18 cellular contexts compared by ENCODE assay signal in the genomic region with DNA sequence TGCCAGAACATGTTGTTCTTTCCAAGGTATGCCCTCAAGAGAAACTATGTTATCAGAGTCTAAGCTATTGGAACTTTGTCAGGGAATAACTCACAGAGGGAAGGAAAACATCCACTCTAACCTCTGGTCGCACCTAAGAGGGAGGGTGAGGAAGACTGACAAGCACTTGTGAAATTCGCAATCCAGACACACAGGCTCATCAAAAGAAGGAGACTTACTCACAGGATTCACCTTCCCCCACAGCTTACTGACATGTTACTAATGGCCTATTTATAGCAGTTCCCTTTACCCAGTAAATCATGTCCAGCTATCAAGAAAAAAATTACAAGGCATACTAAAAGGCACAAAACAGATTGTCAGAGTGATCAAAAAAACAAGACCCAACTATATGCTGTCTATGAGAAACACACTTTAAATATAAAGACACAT. TPM values are rescaled to one million over a fixed set of nuclear protein-coding genes. Genes with fewer than 3 reads are reported as not detected.
DNase-seq lines count a peak whose midpoint lies in the region; ATAC-seq, FAIRE-seq and TF ChIP-seq lines count a peak whose summit lies in the region.
"Had no signal": no experiment of that assay in that cellular context is flagged by ENCODE, and none has a peak within 500 bp of the region (broad histone marks: within the 10 kb centered on the region; RNA-seq: fewer than 3 reads in every experiment).

No MANE protein-coding gene starts in this region.

- no peaks in the 10 kb centered on the region for H3K79me2 ChIP-seq in keratinocyte (ENCODE audit: control insufficient read depth, insufficient read depth, low read length)

- H3K27me3 ChIP-seq in brain microvascular endothelial cell (replicated peaks) (no peaks in the 10 kb centered on the region), keratinocyte (ENCODE audit: control insufficient read depth, extremely low read depth, insufficient read depth, low read length) (no peaks in the 10 kb centered on the region)
- H3K27me3 ChIP-seq: esophagus squamous epithelium, right lobe of liver had no signal

- no peaks in the 10 kb centered on the region for H3K4me1 Mint-ChIP-seq in stimulated activated naive B cell treated with anti-CD40 and anti-IgM and Interleukin-4, amounts not matched to agents 10 μg/mL and 1 μg/mL and 100 μg/mL, for 72 hours
- H3K4me1 Mint-ChIP-seq: naive thymus-derived CD8-positive, alpha-beta T cell had no signal

- H3K36me3 ChIP-seq in brain microvascular endothelial cell (replicated peaks) (no peaks in the 10 kb centered on the region), keratinocyte (ENCODE audit: control insufficient read depth in 2 of 2, extremely low read depth in 1 of 2, insufficient read depth in 2 of 2, low read length in 2 of 2) (no peaks in the 10 kb centered on the region)
- H3K36me3 ChIP-seq: esophagus squamous epithelium, right lobe of liver had no signal

- no peak for ATAC-seq in stimulated activated naive B cell treated with anti-CD40 and anti-IgM and Interleukin-4, amounts not matched to agents 10 μg/mL and 1 μg/mL and 100 μg/mL, for 72 hours (replicated peaks)
- ATAC-seq: naive thymus-derived CD8-positive, alpha-beta T cell; Right ventricle myocardium inferior had no signal

- no peaks in the 10 kb centered on the region for H3K36me3 Mint-ChIP-seq in stimulated activated naive B cell treated with anti-CD40 and anti-IgM and Interleukin-4, amounts not matched to agents 10 μg/mL and 1 μg/mL and 100 μg/mL, for 72 hours

- no peaks in the 10 kb centered on the region for H3K9me1 ChIP-seq in keratinocyte (ENCODE audit: control insufficient read depth, extremely low read depth, insufficient read depth, low read length)

- DNase-seq in NOMO-1 treated with DMSO at 0.1 percent for 48 hours (lab: John Stamatoyannopoulos, UW; ENCODE audit: unreplicated experiment) (peak; percentile 4), NOMO-1 treated with dmso at 0.1 percent for 144 hours (lab: John Stamatoyannopoulos, UW; ENCODE audit: unreplicated experiment) (no peak), brain microvascular endothelial cell (peak; percentile 47), keratinocyte (ENCODE audit: low read depth, low spot score) (peak; percentile 93), amniotic stem cell (lab: John Stamatoyannopoulos, UW) (no peak), AML-193 (lab: John Stamatoyannopoulos, UW) (no peak), NCI-H1694 treated with DMSO at 0.1 percent for 48 hours (lab: John Stamatoyannopoulos, UW) (no peak)
- no peak for DNase-seq in stimulated activated naive B cell treated with anti-CD40 and anti-IgM and Interleukin-4, amounts not matched to agents 10 μg/mL and 1 μg/mL and 100 μg/mL, for 72 hours
- DNase-seq: activated CD4-positive, alpha-beta T cell treated with anti-CD3 and anti-CD28 coated beads, Interleukin-2, amount 50 U/mL, for 4 hours; esophagus squamous epithelium; kidney; naive thymus-derived CD8-positive, alpha-beta T cell; NCI-H524; right lobe of liver; substantia nigra had no signal

- no peak overlapping the region for H3K4me3 Mint-ChIP-seq in stimulated activated naive B cell treated with anti-CD40 and anti-IgM and Interleukin-4, amounts not matched to agents 10 μg/mL and 1 μg/mL and 100 μg/mL, for 72 hours
- H3K4me3 Mint-ChIP-seq: naive thymus-derived CD8-positive, alpha-beta T cell had no signal

- TF ChIP-seq CTCF in brain microvascular endothelial cell (IDR thresholded peaks at IDR 0.05; ENCODE audit: low read depth, low read length, missing control alignments) (no peak), keratinocyte (optimal IDR thresholded peaks at IDR 0.05 in 1 of 3, IDR thresholded peaks at IDR 0.05 in 1 of 3, conservative IDR thresholded peaks at IDR 0.05 in 1 of 3; ENCODE audit: extremely low read depth in 1 of 3, insufficient read depth in 2 of 3, low read length in 3 of 3) (no peak)

- H3K4me2 ChIP-seq in keratinocyte (ENCODE audit: control insufficient read depth, extremely low read depth, insufficient read depth, low read depth, low read length), result peak overlapping the region; percentile 80

- H4K20me1 ChIP-seq in keratinocyte (ENCODE audit: control insufficient read depth, extremely low read depth, insufficient read depth, low read length), result no peaks in the 10 kb centered on the region

- H3K27ac ChIP-seq in brain microvascular endothelial cell, result no peak overlapping the region
- H3K27ac ChIP-seq in keratinocyte (ENCODE audit: control insufficient read depth, insufficient read depth, low read length), result peak overlapping the region; percentile 85
- H3K27ac ChIP-seq: 22Rv1, right lobe of liver had no signal

- in situ Hi-C loops in brain microvascular endothelial cell (cut with HindIII; ENCODE audit: low pct_ligation_motif_present, low sequenced_read_pairs), result no loop called here

- no peak overlapping the region for H3K4me3 ChIP-seq in brain microvascular endothelial cell (ENCODE audit: low read depth, low read length)
- peak overlapping the region in 1 of 3 experiments; percentile 0 for H3K4me3 ChIP-seq in keratinocyte (ENCODE audit: control insufficient read depth in 2 of 3, extremely low read depth in 1 of 3, insufficient read depth in 2 of 3, low read depth in 1 of 3, low read length in 3 of 3)
- H3K4me3 ChIP-seq: esophagus squamous epithelium, right lobe of liver had no signal

- no peaks in the 10 kb centered on the region for H3K9me3 Mint-ChIP-seq in stimulated activated naive B cell treated with anti-CD40 and anti-IgM and Interleukin-4, amounts not matched to agents 10 μg/mL and 1 μg/mL and 100 μg/mL, for 72 hours
- H3K9me3 Mint-ChIP-seq: naive thymus-derived CD8-positive, alpha-beta T cell had no signal

- dilution Hi-C loops in keratinocyte (cut with MboI; ENCODE audit: extremely low pct_ligation_motif_present, low sequenced_read_pairs), result no loop called here

- H2AFZ ChIP-seq in keratinocyte (ENCODE audit: control insufficient read depth, low read length), result peak overlapping the region; percentile 79

- H3K27ac Mint-ChIP-seq in stimulated activated naive B cell treated with anti-CD40 and anti-IgM and Interleukin-4, amounts not matched to agents 10 μg/mL and 1 μg/mL and 100 μg/mL, for 72 hours, result no peak overlapping the region
- H3K27ac Mint-ChIP-seq: naive thymus-derived CD8-positive, alpha-beta T cell had no signal

- peak; percentile 99 for FAIRE-seq in keratinocyte (lab: Jason Lieb, UNC)
- FAIRE-seq: D721Med, kidney had no signal

- peaks cover 18 to 26% of the 10 kb centered on the region in 2 donors for H3K27me3 Mint-ChIP-seq in stimulated activated naive B cell treated with anti-CD40 and anti-IgM and Interleukin-4, amounts not matched to agents 10 μg/mL and 1 μg/mL and 100 μg/mL, for 72 hours

- peaks cover 18% of the 10 kb centered on the region for H3K4me1 ChIP-seq in keratinocyte (ENCODE audit: control insufficient read depth, extremely low read depth, insufficient read depth, low read length)

- H3K9me3 ChIP-seq in keratinocyte (ENCODE audit: control insufficient read depth, low read depth, low read length), result no peaks in the 10 kb centered on the region
- H3K9me3 ChIP-seq: esophagus squamous epithelium, right lobe of liver had no signal

- peak overlapping the region; percentile 54 for H3K9ac ChIP-seq in keratinocyte (ENCODE audit: control insufficient read depth, extremely low read depth, insufficient read depth, low read length)

RNA-seq across cellular contexts. Expression of gene WDR64, which starts 36.9 kb away (rescaled TPM):
- polyA plus RNA-seq in keratinocyte, result not detected in 3 replicates
- not detected for polyA plus RNA-seq in keratinocyte (2011; ENCODE audit: low read depth)
- polyA plus RNA-seq in keratinocyte (2011; cell fraction: cytosol; rRNA removed), result not detected in 2 replicates
- polyA plus RNA-seq in keratinocyte (2011; cell fraction: nucleus; rRNA removed), result not detected in 2 replicates
- not detected in 2 replicates for polyA plus RNA-seq in keratinocyte (2012; ENCODE audit: low replicate concordance)
- not detected in 3 replicates for polyA minus RNA-seq in keratinocyte
- not detected for polyA minus RNA-seq in keratinocyte (2011; cell fraction: cytosol; rRNA and poly(A)+ RNA removed)
- polyA minus RNA-seq in keratinocyte (2011; cell fraction: nucleus; rRNA and poly(A)+ RNA removed), result not detected in 2 replicates

RNA-seq across cellular contexts. Expression of gene CHML, which starts 48.8 kb away (rescaled TPM):
- 5.2 to 8.3 TPM (median 7.3 TPM) in 3 replicates for polyA plus RNA-seq in keratinocyte
- polyA plus RNA-seq in keratinocyte (2011; ENCODE audit: low read depth), result 3.7 TPM
- 2.0 and 6.1 TPM in 2 replicates for polyA plus RNA-seq in keratinocyte (2011; cell fraction: cytosol; rRNA removed)
- polyA plus RNA-seq in keratinocyte (2011; cell fraction: nucleus; rRNA removed), result 8.0 and 10.0 TPM in 2 replicates
- polyA plus RNA-seq in keratinocyte (2012; ENCODE audit: low replicate concordance), result 3.6 and 6.4 TPM in 2 replicates
- polyA minus RNA-seq in keratinocyte, result 13.1 to 28.4 TPM (median 22.4 TPM) in 3 replicates
- polyA minus RNA-seq in keratinocyte (2011; cell fraction: cytosol; rRNA and poly(A)+ RNA removed), result 9.0 TPM
- 10.2 and 19.5 TPM in 2 replicates for polyA minus RNA-seq in keratinocyte (2011; cell fraction: nucleus; rRNA and poly(A)+ RNA removed)

RNA-seq across cellular contexts. Expression of gene OPN3, which starts 48.8 kb away (rescaled TPM):
- 33.4 to 65.0 TPM (median 48.4 TPM) in 3 replicates for polyA plus RNA-seq in keratinocyte
- polyA plus RNA-seq in keratinocyte (2011; ENCODE audit: low read depth), result 15.3 TPM
- 31.8 and 54.4 TPM in 2 replicates for polyA plus RNA-seq in keratinocyte (2011; cell fraction: cytosol; rRNA removed)
- polyA plus RNA-seq in keratinocyte (2011; cell fraction: nucleus; rRNA removed), result 23.5 and 27.7 TPM in 2 replicates
- 22.1 and 36.1 TPM in 2 replicates for polyA plus RNA-seq in keratinocyte (2012; ENCODE audit: low replicate concordance)
- polyA minus RNA-seq in keratinocyte, result 26.1 to 46.6 TPM (median 33.7 TPM) in 3 replicates
- polyA minus RNA-seq in keratinocyte (2011; cell fraction: cytosol; rRNA and poly(A)+ RNA removed), result 42.2 TPM
- 13.8 and 23.7 TPM in 2 replicates for polyA minus RNA-seq in keratinocyte (2011; cell fraction: nucleus; rRNA and poly(A)+ RNA removed)

Comparison
In these comparisons a context has a peak if more than half of its experiments do, and no peak if none do; other contexts are left out.
1. DNase-seq: peak in NOMO-1 treated with DMSO at 0.1 percent for 48 hours (single experiment), brain microvascular endothelial cell (single experiment) and keratinocyte (single experiment); none in NOMO-1 treated with dmso at 0.1 percent for 144 hours (single experiment), amniotic stem cell (single experiment), AML-193 (0 of 2), NCI-H1694 treated with DMSO at 0.1 percent for 48 hours (single experiment) and stimulated activated naive B cell treated with anti-CD40 and anti-IgM and Interleukin-4, amounts not matched to agents 10 μg/mL and 1 μg/mL and 100 μg/mL, for 72 hours (single experiment).